In the genomic region with DNA sequence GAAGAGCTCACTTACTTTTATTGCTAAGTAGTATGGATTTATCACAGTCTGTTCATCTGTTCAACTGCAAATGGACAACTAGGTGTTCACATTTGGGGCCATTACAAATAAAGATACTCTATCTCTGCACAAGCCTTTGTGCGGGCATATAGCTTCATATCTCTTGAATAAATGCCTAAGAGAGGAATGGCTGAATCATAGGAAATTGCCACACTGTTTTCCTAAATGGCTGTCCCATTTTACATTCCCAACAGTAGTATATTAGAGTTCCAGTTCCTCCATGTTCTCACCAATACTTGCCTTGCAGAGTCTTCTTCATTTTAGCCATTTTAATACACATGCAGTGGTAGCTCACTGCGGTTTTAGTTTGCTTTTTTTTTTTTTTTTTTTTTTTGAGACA, we compare ENCODE assay signal across 1 cellular context.
TF ChIP-seq lines count a peak whose summit lies in the region.

No MANE protein-coding gene starts in this region.

TF ChIP-seq in K562, 482 proteins besides CTCF, POLR2A, EP300 and RAD21:
- peak; percentile 28; the same call in 1 of the 2 replicates for TF ChIP-seq CBFA2T3 (IDR thresholded peaks at IDR 0.05)
- TF ChIP-seq HLTF (IDR thresholded peaks at IDR 0.05) = no peak
- no peak for TF ChIP-seq HDAC2 (IDR thresholded peaks at IDR 0.05)
- TF ChIP-seq ZNF717 (CRISPR knock-in tag; IDR thresholded peaks at IDR 0.05) = no peak
- TF ChIP-seq YBX1 (IDR thresholded peaks at IDR 0.05) = no peak
